In the genomic region with DNA sequence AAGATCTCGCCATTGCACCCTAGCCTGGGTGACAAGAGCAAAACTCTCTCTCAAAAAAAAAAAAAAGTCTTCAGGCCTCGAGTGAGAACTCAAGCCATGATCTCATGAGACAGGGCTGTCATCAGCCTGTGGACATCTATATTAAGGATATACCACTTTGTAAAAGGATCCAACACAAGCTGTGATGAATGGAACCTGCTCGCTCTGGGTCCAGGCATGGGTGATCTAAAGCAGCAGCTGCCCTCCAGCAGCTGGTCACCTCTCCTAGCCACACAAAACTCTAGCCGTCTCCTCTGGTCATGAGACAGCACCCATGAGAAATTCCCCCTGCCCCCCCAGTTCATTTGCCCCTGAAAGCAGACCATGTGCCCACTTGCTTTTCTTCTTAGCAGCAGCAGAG, we compare ENCODE assay signal across 15 cellular contexts. TPM values are rescaled to one million over a fixed set of nuclear protein-coding genes. Genes with fewer than 3 reads are reported as not detected.
A peak's percentile ranks its signal among the peaks of the same experiment; 100 is the strongest.
DNase-seq lines count a peak whose midpoint lies in the region; ATAC-seq and TF ChIP-seq lines count a peak whose summit lies in the region.
"Had no signal": no experiment of that assay in that cellular context is flagged by ENCODE, and none has a peak within 500 bp of the region (broad histone marks: within the 10 kb centered on the region; RNA-seq: fewer than 3 reads in every experiment).

No MANE protein-coding gene starts in this region.

- WGBS in psoas muscle, 3 donors, result 32 to 52% (median 40%) methylated on average over 4 of the region's 4 CpGs

- H3K36me3 ChIP-seq in psoas muscle (ENCODE audit: insufficient read depth in 1 of 2, low read depth in 1 of 2), result no peaks in the 10 kb centered on the region
- H3K36me3 ChIP-seq: BLaER1 had no signal

- TF ChIP-seq CTCF in psoas muscle (IDR thresholded peaks at IDR 0.05), result no peak

- H3K4me3 ChIP-seq in psoas muscle, result no peak overlapping the region
- H3K4me3 ChIP-seq: BLaER1 had no signal

- H3K4me1 ChIP-seq in psoas muscle, result peaks cover 25% of the 10 kb centered on the region
- H3K4me1 ChIP-seq: BLaER1 had no signal

- DNase-seq in myocyte (ENCODE audit: low read depth) (peak; percentile 96), psoas muscle (peak; percentile 57 to 78), NCI-H1092 treated with DMSO at 0.1 percent for 48 hours (lab: John Stamatoyannopoulos, UW) (no peak), NCI-H524 (lab: John Stamatoyannopoulos, UW) (no peak), NCI-H1048 (lab: John Stamatoyannopoulos, UW) (no peak)
- DNase-seq in activated CD4-positive, alpha-beta T cell treated with anti-CD3 and anti-CD28 coated beads, Interleukin-2, amount 50 U/mL, for 1 hour, result no peak
- DNase-seq: 8988T; CD4-positive, alpha-beta memory T cell; DMS153; DMS79; GDM1; H9 had no signal

- no peaks in the 10 kb centered on the region for H3K9me3 ChIP-seq in psoas muscle
- H3K9me3 ChIP-seq: BLaER1 had no signal

- ATAC-seq in psoas muscle, result peak; percentile 87 to 91 (median 87)

- intact Hi-C loops in psoas muscle (cut with DNase I), result loop anchor here in 1 of 2 donors (5.0 kb wide), 1 partner anchor 32 kb away; the partner anchor contains the start of gene RPS6KA5

- peak overlapping the region; percentile 61 for H3K27ac ChIP-seq in angular gyrus (ENCODE audit: low read depth, low read length)
- H3K27ac ChIP-seq in psoas muscle, result peak overlapping the region; percentile 95
- H3K27ac ChIP-seq: BLaER1, HL-60 had no signal

- H3K27me3 ChIP-seq in psoas muscle (ENCODE audit: insufficient read depth in 3 of 3, low read length in 2 of 3), result no peaks in the 10 kb centered on the region
- H3K27me3 ChIP-seq: BLaER1 had no signal

RNA-seq across cellular contexts. Expression of gene DGLUCY, which starts 19.1 kb away (rescaled TPM):
- 81.7 and 83.4 TPM in 2 replicates for total RNA-seq in myocyte
- 57.6 TPM for polyA plus RNA-seq in myocyte (2012)
- 100 to 1,000 TPM in 2 of 4 donors, 10 to 100 TPM in 2; 77.5 to 135 (median 98.7) TPM for total RNA-seq in psoas muscle
- 10 to 100 TPM; 20.4 to 53.1 (median 43.2) TPM for polyA plus RNA-seq in psoas muscle

RNA-seq across cellular contexts. Expression of gene RPS6KA5, which starts 34.3 kb away (rescaled TPM):
- 5.5 and 5.6 TPM in 2 replicates for total RNA-seq in myocyte
- 1.1 TPM for polyA plus RNA-seq in myocyte (2012)
- 10 to 100 TPM; 11.5 to 20.0 (median 15.8) TPM for total RNA-seq in psoas muscle
- polyA plus RNA-seq in psoas muscle, result 1 to 10 TPM in 2 of 3 donors, under 1 TPM in 1; 0.94 to 3.9 (median 3.7) TPM

Comparison
In these comparisons a context has a peak if more than half of its experiments do, and no peak if none do; other contexts are left out.
1. DNase-seq: peak in myocyte (single experiment) and psoas muscle (2 of 2); none in NCI-H1092 treated with DMSO at 0.1 percent for 48 hours (single experiment), activated CD4-positive, alpha-beta T cell treated with anti-CD3 and anti-CD28 coated beads, Interleukin-2, amount 50 U/mL, for 1 hour (single experiment), NCI-H524 (0 of 2) and NCI-H1048 (single experiment).